14 cellular contexts compared by ENCODE assay signal in the genomic region with DNA sequence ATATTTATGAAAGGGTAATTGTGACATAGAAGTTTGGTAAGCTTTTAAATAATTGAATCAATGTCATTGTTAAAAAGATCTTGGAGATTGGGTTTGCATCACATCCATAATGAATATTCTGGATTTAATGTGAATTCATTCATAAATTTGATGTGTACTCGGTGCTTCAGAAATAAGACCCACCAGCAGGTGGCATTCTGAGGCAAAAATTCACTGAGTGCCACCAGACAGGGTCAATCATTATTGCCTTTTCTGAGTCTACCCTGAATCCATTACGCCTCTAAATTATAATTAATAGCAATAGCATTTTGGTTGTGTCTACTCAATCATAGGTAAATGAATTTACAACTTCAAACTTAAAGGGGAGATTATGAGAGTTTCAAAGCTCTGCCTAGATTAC. TPM values are rescaled to one million over a fixed set of nuclear protein-coding genes. Genes with fewer than 3 reads are reported as not detected.
DNase-seq lines count a peak whose midpoint lies in the region; ATAC-seq, FAIRE-seq and TF ChIP-seq lines count a peak whose summit lies in the region.
"Had no signal": no experiment of that assay in that cellular context is flagged by ENCODE, and none has a peak within 500 bp of the region (broad histone marks: within the 10 kb centered on the region; RNA-seq: fewer than 3 reads in every experiment).

No MANE protein-coding gene starts in this region.

- no peak overlapping the region for H3K4ac ChIP-seq in H1 (replicated peaks; ENCODE audit: insufficient read length, low read depth, low read length)

- H2BK120ac ChIP-seq in H1 (replicated peaks; ENCODE audit: low read depth, low read length), result no peak overlapping the region

- FAIRE-seq in H1 (lab: Jason Lieb, UNC) (no peak), GM12891 (lab: Jason Lieb, UNC) (no peak)

- no peak overlapping the region for H3K14ac ChIP-seq in H1 (ENCODE audit: insufficient read length)

- H3K79me2 ChIP-seq in H1 (ENCODE audit: control insufficient read depth in 1 of 2, insufficient read depth in 2 of 2, low read length in 2 of 2), result no peaks in the 10 kb centered on the region

- no peak overlapping the region for H3K18ac ChIP-seq in H1 (ENCODE audit: extremely low read depth, low read length)

- no peak overlapping the region for H3K4me3 ChIP-seq in H1 (ENCODE audit: extremely low read depth in 1 of 4, insufficient read depth in 2 of 4, low read depth in 3 of 4, low read length in 4 of 4)
- H3K4me3 ChIP-seq in testis, result no peak overlapping the region
- H3K4me3 ChIP-seq: BLaER1 had no signal

- CTCF ChIA-PET in activated CD4-positive, alpha-beta T cell treated with anti-CD3 and anti-CD28 coated beads for 36 hours (lab: Charles Lee), result interaction anchor here (1.5 kb wide), 1 partner anchor 12 kb away, joined by 5 read pairs; no protein-coding TSS in a partner anchor
- CTCF ChIA-PET in activated CD4-positive, alpha-beta T cell treated with anti-CD3 and anti-CD28 coated beads, Interleukin-2, amount 10 ng/mL, durations not matched to agents 7 days and 5 days (lab: Charles Lee), result no interaction called here
- CTCF ChIA-PET in H1 (lab: Charles Lee; ENCODE audit: partially characterized antibody), result interaction anchor here (1.0 to 5.0 kb wide), 39 partner anchors 9 to 781 kb away, joined by 3 to 48 read pairs (median 5); no protein-coding TSS in a partner anchor

- H2AFZ ChIP-seq in H1 (ENCODE audit: low read length), result no peak overlapping the region

- TF ChIP-seq EP300 in H1 (IDR thresholded peaks at IDR 0.05; ENCODE audit: borderline replicate concordance in 1 of 2, low read depth in 2 of 2, low read length in 2 of 2), result no peak

- H3K27ac Mint-ChIP-seq in activated CD4-positive, alpha-beta T cell treated with anti-CD3 and anti-CD28 coated beads for 36 hours, result no peak overlapping the region
- H3K27ac Mint-ChIP-seq in activated CD4-positive, alpha-beta T cell treated with anti-CD3 and anti-CD28 coated beads, Interleukin-2, amount 10 ng/mL, durations not matched to agents 7 days and 5 days, result no peak overlapping the region

- no peaks in the 10 kb centered on the region for H4K20me1 ChIP-seq in H1 (replicated peaks in 1 of 2; ENCODE audit: control insufficient read depth in 1 of 2, insufficient read depth in 2 of 2, low read length in 2 of 2)
- H4K20me1 ChIP-seq: BLaER1 had no signal

- H3K27ac ChIP-seq in H1 (ENCODE audit: low read depth, low read length), result no peak overlapping the region
- no peak overlapping the region for H3K27ac ChIP-seq in testis
- H3K27ac ChIP-seq: BLaER1 had no signal

- WGBS in H1 (ENCODE audit: extremely low coverage in 1 of 2, insufficient coverage in 1 of 2, insufficient read length in 1 of 2, insufficient replicate concordance in 2 of 2, low coverage in 1 of 2, low lambda C conversion rate in 2 of 2, missing lambda C conversion rate in 1 of 2), 2 experiments, result 88% methylated on average over 2 of the region's 2 CpGs; no CpG with 5 or more reads in 1 of the 2 experiments
- 69 to 73% methylated on average over 2 of the region's 2 CpGs for WGBS in testis, 2 donors

- TF ChIP-seq POLR2A in H1 (IDR thresholded peaks at IDR 0.05; ENCODE audit: control extremely low read depth in 1 of 2, low read depth in 2 of 2, low read length in 2 of 2) (no peak), testis (IDR thresholded peaks at IDR 0.05) (no peak), GM12891 (IDR thresholded peaks at IDR 0.05; ENCODE audit: low read depth, low read length) (no peak)

- H3K56ac ChIP-seq in H1 (replicated peaks; ENCODE audit: insufficient read length, low read depth, low read length), result no peak overlapping the region

- H3K4me2 ChIP-seq in H1 (ENCODE audit: insufficient read depth in 1 of 2, low read depth in 2 of 2, low read length in 2 of 2), result no peak overlapping the region
- H3K4me2 ChIP-seq: BLaER1 had no signal

- H2BK5ac ChIP-seq in H1 (ENCODE audit: low read depth, low read length), result no peak overlapping the region

- no peak overlapping the region for H2BK15ac ChIP-seq in H1 (ENCODE audit: low read length)

- H3K79me1 ChIP-seq in H1 (ENCODE audit: low read depth, low read length), result no peaks in the 10 kb centered on the region

- TF ChIP-seq CTCF in H1 (IDR thresholded peaks at IDR 0.05; ENCODE audit: control extremely low read depth in 1 of 3, insufficient read depth in 1 of 3, low read depth in 1 of 3, low read length in 3 of 3), result peak in 2 of 3 experiments; percentile 44 to 47; a peak in 3 of 4 replicates
- peak in 2 of 3 experiments; percentile 14 to 33 for TF ChIP-seq CTCF in testis (IDR thresholded peaks at IDR 0.05)

- H3K23ac ChIP-seq in H1 (ENCODE audit: insufficient read length), result no peak overlapping the region

- H4K91ac ChIP-seq in H1 (replicated peaks; ENCODE audit: insufficient read length, low read length), result no peak overlapping the region

- no peaks in the 10 kb centered on the region for H3K4me1 ChIP-seq in H1 (replicated peaks in 1 of 4; ENCODE audit: control insufficient read depth in 3 of 4, insufficient read depth in 4 of 4, low read length in 3 of 4)
- H3K4me1 ChIP-seq in testis, result no peaks in the 10 kb centered on the region
- H3K4me1 ChIP-seq: BLaER1 had no signal

- H3K9me3 ChIP-seq in H1 (ENCODE audit: insufficient read depth in 2 of 2, low read depth in 1 of 2, low read length in 1 of 2), result no peaks in the 10 kb centered on the region
- H3K9me3 ChIP-seq in testis, result no peaks in the 10 kb centered on the region
- H3K9me3 ChIP-seq: BLaER1 had no signal

- H2AK5ac ChIP-seq in H1 (ENCODE audit: low read depth, low read length), result no peak overlapping the region

- no peak for ATAC-seq in activated CD4-positive, alpha-beta T cell treated with anti-CD3 and anti-CD28 coated beads for 36 hours
- ATAC-seq in GM18867 (IDR thresholded peaks at IDR 0.05; ENCODE audit: unreplicated experiment) (no peak), GM18868 (IDR thresholded peaks at IDR 0.05; ENCODE audit: unreplicated experiment) (no peak)

- H4K8ac ChIP-seq in H1 (ENCODE audit: extremely low read depth, insufficient read depth, low read length), result no peak overlapping the region

- POLR2A ChIA-PET in activated CD4-positive, alpha-beta T cell treated with anti-CD3 and anti-CD28 coated beads for 36 hours (lab: Charles Lee), result no interaction called here
- POLR2A ChIA-PET in activated CD4-positive, alpha-beta T cell treated with anti-CD3 and anti-CD28 coated beads, Interleukin-2, amount 10 ng/mL, durations not matched to agents 7 days and 5 days (lab: Charles Lee), result no interaction called here
- POLR2A ChIA-PET in H1 (lab: Charles Lee; ENCODE audit: partially characterized antibody), result no interaction called here

- peak; percentile 9 for DNase-seq in activated CD4-positive, alpha-beta T cell treated with anti-CD3 and anti-CD28 coated beads for 36 hours
- no peak for DNase-seq in activated CD4-positive, alpha-beta T cell treated with anti-CD3 and anti-CD28 coated beads, Interleukin-2, amount 10 ng/mL, durations not matched to agents 7 days and 5 days
- DNase-seq in NCI-H2227 (lab: John Stamatoyannopoulos, UW; ENCODE audit: unreplicated experiment) (peak; percentile 21), H1 (ENCODE audit: low read depth in 1 of 2, low spot score in 2 of 2) (no peak), testis (no peak), GM12891 (ENCODE audit: insufficient read length, low spot score) (no peak)
- DNase-seq: activated CD4-positive, alpha-beta T cell treated with anti-CD3 and anti-CD28 coated beads, Interleukin-2, amount 50 U/mL, for 48 hours; SHP77 treated with DMSO at 0.1 percent for 48 hours had no signal

- no peak overlapping the region for H3K9ac ChIP-seq in H1 (replicated peaks in 1 of 4; ENCODE audit: extremely low read depth in 1 of 4, low read depth in 3 of 4, low read length in 3 of 4)
- H3K9ac ChIP-seq: BLaER1 had no signal

- H3K23me2 ChIP-seq in H1 (ENCODE audit: low read depth, low read length), result peaks cover 5% of the 10 kb centered on the region; the same call in 1 of the 2 replicates

- H3K27me3 Mint-ChIP-seq in activated CD4-positive, alpha-beta T cell treated with anti-CD3 and anti-CD28 coated beads for 36 hours, result peaks cover 17% of the 10 kb centered on the region
- no peaks in the 10 kb centered on the region for H3K27me3 Mint-ChIP-seq in activated CD4-positive, alpha-beta T cell treated with anti-CD3 and anti-CD28 coated beads, Interleukin-2, amount 10 ng/mL, durations not matched to agents 7 days and 5 days

- H2BK12ac ChIP-seq in H1 (ENCODE audit: low read depth, low read length), result no peak overlapping the region

- peaks cover 0 to 4% (median under 1%) of the 10 kb centered on the region in 4 experiments; a peak in 2 of 7 replicates for H3K27me3 ChIP-seq in H1 (replicated peaks in 1 of 4; ENCODE audit: control insufficient read depth in 3 of 4, extremely low read depth in 1 of 4, insufficient read depth in 3 of 4, low read length in 3 of 4)
- no peaks in the 10 kb centered on the region for H3K27me3 ChIP-seq in testis
- H3K27me3 ChIP-seq: BLaER1 had no signal

- H3K9me3 Mint-ChIP-seq in activated CD4-positive, alpha-beta T cell treated with anti-CD3 and anti-CD28 coated beads for 36 hours (ENCODE audit: low read depth), result peaks cover 3% of the 10 kb centered on the region
- no peaks in the 10 kb centered on the region for H3K9me3 Mint-ChIP-seq in activated CD4-positive, alpha-beta T cell treated with anti-CD3 and anti-CD28 coated beads, Interleukin-2, amount 10 ng/mL, durations not matched to agents 7 days and 5 days

- H3K36me3 ChIP-seq in H1 (ENCODE audit: control insufficient read depth in 2 of 4, insufficient read depth in 4 of 4, low read length in 3 of 4) (no peaks in the 10 kb centered on the region), testis (ENCODE audit: low read depth, missing control alignments) (no peaks in the 10 kb centered on the region)
- H3K36me3 ChIP-seq: BLaER1 had no signal

- TF ChIP-seq RAD21 in H1 (IDR thresholded peaks at IDR 0.05 in 1 of 2, conservative IDR thresholded peaks at IDR 0.05 in 1 of 2; ENCODE audit: low read depth in 2 of 2, low read length in 2 of 2), result peak; percentile 70 to 72

- no peak overlapping the region for H2BK20ac ChIP-seq in H1 (ENCODE audit: low read length)

- H3K4me3 Mint-ChIP-seq in activated CD4-positive, alpha-beta T cell treated with anti-CD3 and anti-CD28 coated beads for 36 hours, result no peak overlapping the region
- no peak overlapping the region for H3K4me3 Mint-ChIP-seq in activated CD4-positive, alpha-beta T cell treated with anti-CD3 and anti-CD28 coated beads, Interleukin-2, amount 10 ng/mL, durations not matched to agents 7 days and 5 days

- H3K36me3 Mint-ChIP-seq in activated CD4-positive, alpha-beta T cell treated with anti-CD3 and anti-CD28 coated beads for 36 hours (ENCODE audit: low read depth), result no peaks in the 10 kb centered on the region
- no peaks in the 10 kb centered on the region for H3K36me3 Mint-ChIP-seq in activated CD4-positive, alpha-beta T cell treated with anti-CD3 and anti-CD28 coated beads, Interleukin-2, amount 10 ng/mL, durations not matched to agents 7 days and 5 days (ENCODE audit: low read depth)

- H3K4me1 Mint-ChIP-seq in activated CD4-positive, alpha-beta T cell treated with anti-CD3 and anti-CD28 coated beads for 36 hours, result no peaks in the 10 kb centered on the region
- no peaks in the 10 kb centered on the region for H3K4me1 Mint-ChIP-seq in activated CD4-positive, alpha-beta T cell treated with anti-CD3 and anti-CD28 coated beads, Interleukin-2, amount 10 ng/mL, durations not matched to agents 7 days and 5 days

- no peak overlapping the region for H4K5ac ChIP-seq in H1 (ENCODE audit: insufficient read length, low read depth, low read length)

- intact Hi-C loops in activated CD4-positive, alpha-beta T cell treated with anti-CD3 and anti-CD28 coated beads for 36 hours (cut with DNase I, micrococcal nuclease), result loop anchor here in 1 of 2 experiments (2.0 kb wide), 1 partner anchor 406 kb away; no protein-coding TSS in a partner anchor
- intact Hi-C loops in testis (cut with DNase I; ENCODE audit: low total_unique reads), result no loop called here

RNA-seq across cellular contexts. Expression of a gene that starts 1.0 kb away (rescaled TPM):
- total RNA-seq in activated CD4-positive, alpha-beta T cell treated with anti-CD3 and anti-CD28 coated beads for 36 hours, result not detected
- not detected for total RNA-seq in activated CD4-positive, alpha-beta T cell treated with anti-CD3 and anti-CD28 coated beads, Interleukin-2, amount 10 ng/mL, durations not matched to agents 7 days and 5 days
- not detected in 2 replicates for total RNA-seq in H1 (2021; fragmentation: NEBNext Ultra II Directional; extraction: Animal tissue kit (Norgen Biotek cat#: 25700))
- 0.05 TPM in 1 of 2 replicates, not detected in the other for polyA plus RNA-seq in H1 (2011; rRNA removed)
- polyA plus RNA-seq in H1 (2011; cell fraction: cytosol; rRNA removed), result not detected
- not detected for polyA plus RNA-seq in H1 (2011; cell fraction: nucleus; rRNA removed)
- 0.08 TPM in 1 of 4 replicates, not detected in the others for polyA plus RNA-seq in H1 (2012, experiment 1 of 2)
- polyA plus RNA-seq in H1 (2012, experiment 2 of 2), result not detected
- polyA plus RNA-seq in H1 (2013, experiment 1 of 2), result 0.06 TPM
- 0.13 TPM for polyA plus RNA-seq in H1 (2013, experiment 2 of 2)
- 0.17 TPM in 1 of 2 replicates, not detected in the other for polyA minus RNA-seq in H1 (2011; rRNA and poly(A)+ RNA removed)
- polyA minus RNA-seq in H1 (2011; cell fraction: cytosol; rRNA and poly(A)+ RNA removed), result not detected
- not detected for polyA minus RNA-seq in H1 (2011; cell fraction: nucleus; rRNA and poly(A)+ RNA removed)
- 1 to 10 TPM; 1.2 to 2.8 TPM for total RNA-seq in testis
- polyA plus RNA-seq in testis (ENCODE audit: insufficient read depth, low read depth, low replicate concordance), result 3.3 TPM
- not detected for polyA plus RNA-seq in GM12891 (2012; ENCODE audit: low read depth, missing spikeins)
- total RNA-seq: glomerular endothelial cell, M059J had no signal
- polyA plus RNA-seq: urinary bladder had no signal

Comparison
In these comparisons a context has a peak if more than half of its experiments do, and no peak if none do; other contexts are left out.
1. DNase-seq: peak in activated CD4-positive, alpha-beta T cell treated with anti-CD3 and anti-CD28 coated beads for 36 hours (single experiment) and NCI-H2227 (single experiment); none in activated CD4-positive, alpha-beta T cell treated with anti-CD3 and anti-CD28 coated beads, Interleukin-2, amount 10 ng/mL, durations not matched to agents 7 days and 5 days (single experiment), H1 (0 of 2), testis (single experiment) and GM12891 (single experiment).